ENCODE assay signal across 12 cellular contexts in the genomic region with DNA sequence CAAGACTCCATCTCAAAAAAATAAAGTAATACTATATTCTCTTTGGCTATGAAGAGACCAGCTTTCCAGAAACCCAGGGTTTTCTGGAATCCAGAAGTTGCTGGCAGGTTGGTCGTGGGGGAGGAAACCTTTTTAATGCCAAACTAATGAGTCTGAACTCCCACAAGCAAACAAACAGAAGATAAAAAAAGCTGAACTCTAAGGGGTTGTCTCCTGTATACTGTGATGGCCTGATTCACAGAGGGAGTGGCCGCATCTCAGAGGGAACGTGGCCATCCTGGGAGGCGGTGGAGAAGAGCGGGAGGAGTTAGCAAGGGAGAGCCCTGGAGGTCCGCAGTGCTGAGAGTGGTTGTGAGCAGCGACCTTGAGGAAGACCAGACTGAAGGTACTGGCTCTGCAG. TPM values are rescaled to one million over a fixed set of nuclear protein-coding genes. Genes with fewer than 3 reads are reported as not detected.
DNase-seq lines count a peak whose midpoint lies in the region; ATAC-seq and TF ChIP-seq lines count a peak whose summit lies in the region.
"Had no signal": no experiment of that assay in that cellular context is flagged by ENCODE, and none has a peak within 500 bp of the region (broad histone marks: within the 10 kb centered on the region; RNA-seq: fewer than 3 reads in every experiment).

No MANE protein-coding gene starts in this region.

- no peak for DNase-seq in foreskin keratinocyte
- no peak for DNase-seq in stomach
- DNase-seq: activated CD4-positive, alpha-beta T cell treated with anti-CD3 and anti-CD28 coated beads for 36 hours; activated T-cell treated with anti-CD3 and anti-CD28 coated beads, Interleukin-2, amount 50 U/mL, for 72 hours; NCI-H1694 had no signal

- H3K4me1 ChIP-seq in HEK293 (ENCODE audit: control insufficient read depth, insufficient read depth, low read length) (peaks cover 14% of the 10 kb centered on the region; the same call in 1 of the 2 replicates), foreskin keratinocyte (peaks cover 9% of the 10 kb centered on the region), stomach (peaks cover 20 to 80% (median 52%) of the 10 kb centered on the region in 4 donors)

- ATAC-seq in foreskin keratinocyte = peak; percentile 43
- no peak for ATAC-seq in HG03442 (IDR thresholded peaks at IDR 0.05; ENCODE audit: unreplicated experiment)
- ATAC-seq in GM18867 (IDR thresholded peaks at IDR 0.05; ENCODE audit: unreplicated experiment) = no peak
- ATAC-seq in GM21723 (IDR thresholded peaks at IDR 0.05; ENCODE audit: unreplicated experiment) = no peak
- ATAC-seq: activated CD4-positive, alpha-beta T cell treated with anti-CD3 and anti-CD28 coated beads for 36 hours; activated T-cell treated with anti-CD3 and anti-CD28 coated beads, Interleukin-2, amount 50 U/mL, for 72 hours had no signal

- H3K4me3 ChIP-seq in HEK293 (ENCODE audit: low read depth, low read length) (no peak overlapping the region), WI38 (ENCODE audit: low read depth, low read length) (peak overlapping the region; percentile 20), stomach (no peak overlapping the region)
- H3K4me3 ChIP-seq: SK-N-MC, thoracic aorta had no signal

- H3K36me3 ChIP-seq in HEK293 (ENCODE audit: control insufficient read depth in 2 of 2, insufficient read depth in 1 of 2, low read length in 2 of 2) = no peaks in the 10 kb centered on the region
- no peaks in the 10 kb centered on the region for H3K36me3 ChIP-seq in stomach
- H3K36me3 ChIP-seq: thoracic aorta had no signal

- WGBS in stomach, 5 donors = 57 to 75% (median 74%) methylated on average over 7 of the region's 7 CpGs

- H3K9me3 ChIP-seq in HEK293 (ENCODE audit: control insufficient read depth, insufficient read depth, low read depth, low read length) = no peaks in the 10 kb centered on the region
- H3K9me3 ChIP-seq in stomach = no peaks in the 10 kb centered on the region
- H3K9me3 ChIP-seq: thoracic aorta had no signal

- intact Hi-C loops in stomach (cut with DNase I; ENCODE audit: low total_unique reads) = no loop called here

- TF ChIP-seq POLR2A in stomach (IDR thresholded peaks at IDR 0.05) = no peak

- no peak for TF ChIP-seq EP300 in stomach (IDR thresholded peaks at IDR 0.05)

- no peak for TF ChIP-seq CTCF in HEK293 (tag by site-specific recombination; IDR thresholded peaks at IDR 0.05)
- no peak for TF ChIP-seq CTCF in WI38 (IDR thresholded peaks at IDR 0.05; ENCODE audit: low read depth, low read length)
- TF ChIP-seq CTCF in foreskin keratinocyte (conservative IDR thresholded peaks at IDR 0.05) = no peak
- TF ChIP-seq CTCF in stomach (IDR thresholded peaks at IDR 0.05) = no peak

- CTCF ChIA-PET in HEK293 (lab: Yijun Ruan, JAX) = interaction anchor here (0.6 to 1.3 kb wide), 3 partner anchors 10 to 348 kb away, joined by 3 read pairs; no protein-coding TSS in a partner anchor

- no peak overlapping the region for H3K27ac ChIP-seq in HEK293 (ENCODE audit: extremely low read depth, low read depth, low read length)
- H3K27ac ChIP-seq in foreskin keratinocyte = no peak overlapping the region
- peak overlapping the region; percentile 2 to 61 (median 16) for H3K27ac ChIP-seq in stomach
- H3K27ac ChIP-seq: SK-N-MC, thoracic aorta had no signal

- H3K27me3 ChIP-seq in foreskin keratinocyte = no peaks in the 10 kb centered on the region
- no peaks in the 10 kb centered on the region for H3K27me3 ChIP-seq in stomach

- POLR2A ChIA-PET in HEK293 (lab: Yijun Ruan, JAX) = interaction anchor here (2.7 kb wide), 1 partner anchor 37 kb away, joined by 10 read pairs; no protein-coding TSS in a partner anchor

TF ChIP-seq in HEK293, 187 proteins besides CTCF, POLR2A, EP300 and RAD21:
- TF ChIP-seq ZNF76 (tag by site-specific recombination; IDR thresholded peaks at IDR 0.05; ENCODE audit: borderline replicate concordance, low read depth) (no peak), WT1 (tag by site-specific recombination; IDR thresholded peaks at IDR 0.05) (peak; percentile 72), GLIS1 (tag by site-specific recombination; IDR thresholded peaks at IDR 0.05) (peak; percentile 86), ZBTB1 (tag by site-specific recombination; IDR thresholded peaks at IDR 0.05) (no peak), OVOL3 (tag by site-specific recombination; IDR thresholded peaks at IDR 0.05) (no peak)
- TF ChIP-seq, protein P1, sequence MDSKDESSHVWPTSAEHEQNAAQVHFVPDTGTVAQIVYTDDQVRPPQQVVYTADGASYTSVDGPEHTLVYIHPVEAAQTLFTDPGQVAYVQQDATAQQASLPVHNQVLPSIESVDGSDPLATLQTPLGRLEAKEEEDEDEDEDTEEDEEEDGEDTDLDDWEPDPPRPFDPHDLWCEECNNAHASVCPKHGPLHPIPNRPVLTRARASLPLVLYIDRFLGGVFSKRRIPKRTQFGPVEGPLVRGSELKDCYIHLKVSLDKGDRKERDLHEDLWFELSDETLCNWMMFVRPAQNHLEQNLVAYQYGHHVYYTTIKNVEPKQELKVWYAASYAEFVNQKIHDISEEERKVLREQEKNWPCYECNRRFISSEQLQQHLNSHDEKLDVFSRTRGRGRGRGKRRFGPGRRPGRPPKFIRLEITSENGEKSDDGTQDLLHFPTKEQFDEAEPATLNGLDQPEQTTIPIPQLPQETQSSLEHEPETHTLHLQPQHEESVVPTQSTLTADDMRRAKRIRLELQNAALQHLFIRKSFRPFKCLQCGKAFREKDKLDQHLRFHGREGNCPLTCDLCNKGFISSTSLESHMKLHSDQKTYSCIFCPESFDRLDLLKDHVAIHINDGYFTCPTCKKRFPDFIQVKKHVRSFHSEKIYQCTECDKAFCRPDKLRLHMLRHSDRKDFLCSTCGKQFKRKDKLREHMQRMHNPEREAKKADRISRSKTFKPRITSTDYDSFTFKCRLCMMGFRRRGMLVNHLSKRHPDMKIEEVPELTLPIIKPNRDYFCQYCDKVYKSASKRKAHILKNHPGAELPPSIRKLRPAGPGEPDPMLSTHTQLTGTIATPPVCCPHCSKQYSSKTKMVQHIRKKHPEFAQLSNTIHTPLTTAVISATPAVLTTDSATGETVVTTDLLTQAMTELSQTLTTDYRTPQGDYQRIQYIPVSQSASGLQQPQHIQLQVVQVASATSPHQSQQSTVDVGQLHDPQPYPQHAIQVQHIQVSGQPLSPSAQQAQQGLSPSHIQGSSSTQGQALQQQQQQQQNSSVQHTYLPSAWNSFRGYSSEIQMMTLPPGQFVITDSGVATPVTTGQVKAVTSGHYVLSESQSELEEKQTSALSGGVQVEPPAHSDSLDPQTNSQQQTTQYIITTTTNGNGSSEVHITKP (tag by site-specific recombination; IDR thresholded peaks at IDR 0.05) = no peak
TF ChIP-seq in HEK293: peak in this region for 2.

RNA-seq across cellular contexts. Expression of a gene that starts 36.1 kb away (rescaled TPM):
- 46.4 and 65.6 TPM in 2 replicates for total RNA-seq in foreskin keratinocyte
- 14.7 and 16.4 TPM in 2 replicates for polyA plus RNA-seq in foreskin keratinocyte
- total RNA-seq in stomach = 100 to 1,000 TPM in 1 of 5 donors, 10 to 100 TPM in 4; 21.0 to 136 (median 35.2) TPM
- 10 to 100 TPM; 11.9 to 33.3 (median 33.1) TPM for polyA plus RNA-seq in stomach

Comparison
In these comparisons a context has a peak if more than half of its experiments do, and no peak if none do; other contexts are left out.
1. H3K27ac ChIP-seq: peak in stomach (5 of 5); none in HEK293 (single experiment) and foreskin keratinocyte (single experiment).